ENCODE assay signal across 1 cellular context in the genomic region with DNA sequence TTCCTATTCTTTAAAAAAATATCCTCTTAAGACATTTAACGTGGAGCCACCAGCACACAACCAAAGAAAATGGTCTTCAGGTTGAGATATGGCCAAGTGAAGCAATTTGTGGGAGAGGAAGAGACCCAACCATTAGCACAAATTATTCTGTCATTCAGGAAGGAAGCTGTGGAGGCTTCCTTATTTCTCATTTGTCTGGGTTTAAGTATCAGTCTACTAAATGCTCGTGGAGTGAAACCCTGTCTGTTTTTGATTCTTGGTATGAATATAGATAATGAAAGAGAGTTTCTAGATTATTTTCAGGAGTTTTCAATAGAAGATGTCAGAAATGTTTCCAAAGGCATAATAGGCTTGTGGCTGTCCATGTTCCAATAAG.
TF ChIP-seq lines count a peak whose summit lies in the region.

No MANE protein-coding gene starts in this region.

TF ChIP-seq in H1, 55 proteins besides CTCF, POLR2A, EP300 and RAD21 (continued from another document):
- TF ChIP-seq SUZ12 (IDR thresholded peaks at IDR 0.05; ENCODE audit: low read length) (no peak), GTF2F1 (IDR thresholded peaks at IDR 0.05; ENCODE audit: borderline replicate concordance, low read depth, low read length) (no peak), TBP (IDR thresholded peaks at IDR 0.05; ENCODE audit: low read depth, low read length) (no peak), RBBP5 (IDR thresholded peaks at IDR 0.05; ENCODE audit: borderline replicate concordance, low read depth, low read length) (no peak), NRF1 (IDR thresholded peaks at IDR 0.05; ENCODE audit: low read depth, low read length) (no peak), CBX8 (IDR thresholded peaks at IDR 0.05; ENCODE audit: borderline replicate concordance, low read depth, low read length) (no peak), CEBPB (IDR thresholded peaks at IDR 0.05; ENCODE audit: low read depth, low read length) (no peak), CTBP2 (IDR thresholded peaks at IDR 0.05; ENCODE audit: borderline replicate concordance, insufficient read depth, insufficient read length, low read length) (no peak), JUND (IDR thresholded peaks at IDR 0.05; ENCODE audit: low read length) (no peak), SAP30 (IDR thresholded peaks at IDR 0.05; ENCODE audit: insufficient read depth, insufficient replicate concordance, low read length) (no peak), SP4 (IDR thresholded peaks at IDR 0.05; ENCODE audit: low read length) (no peak), YY1 (IDR thresholded peaks at IDR 0.05; ENCODE audit: low read depth, low read length) (no peak), RXRA (IDR thresholded peaks at IDR 0.05; ENCODE audit: insufficient read depth, low read depth, low read length) (no peak), MAFK (IDR thresholded peaks at IDR 0.05; ENCODE audit: low read depth, low read length) (no peak), KDM5A (IDR thresholded peaks at IDR 0.05; ENCODE audit: low read length) (no peak), TAF7 (optimal IDR thresholded peaks at IDR 0.05; ENCODE audit: borderline replicate concordance, low read depth, low read length) (no peak), SRF (IDR thresholded peaks at IDR 0.05; ENCODE audit: low read depth, low read length) (no peak)
TF ChIP-seq in H1: peak in this region for 0.
